1 cellular context compared by ENCODE assay signal in genomic region chr2:174395284-174395968, GRCh38.
TF ChIP-seq lines count a peak whose summit lies in the region.

TSS of gene SCRN3 (plus strand) at chr2:174395730. CDS start at chr2:174398284, 2,554 bp downstream.

TF ChIP-seq in HepG2, 621 proteins besides CTCF, POLR2A, EP300 and RAD21 (continued from another document and continues in another):
- TF ChIP-seq ZNF646 (CRISPR knock-in tag; IDR thresholded peaks at IDR 0.05) = no peak
- TF ChIP-seq ZMYM4 (CRISPR knock-in tag; IDR thresholded peaks at IDR 0.05) = peak; percentile 97
- 0 out of 2 replicates have a peak, but pooled peaks have one; percentile 40 for TF ChIP-seq ZBTB3 (CRISPR knock-in tag; IDR thresholded peaks at IDR 0.05; ENCODE audit: borderline replicate concordance, low read depth)
- peak; percentile 91 for TF ChIP-seq TGIF2 (CRISPR knock-in tag; IDR thresholded peaks at IDR 0.05)
- TF ChIP-seq NRL (CRISPR knock-in tag; IDR thresholded peaks at IDR 0.05; ENCODE audit: borderline replicate concordance) = peak; percentile 86; the same call in 1 of the 2 replicates
- peak; percentile 94 for TF ChIP-seq ATF1 (CRISPR knock-in tag; IDR thresholded peaks at IDR 0.05)
- no peak for TF ChIP-seq ZNF672 (CRISPR knock-in tag; IDR thresholded peaks at IDR 0.05)
- 0 out of 2 replicates have a peak, but pooled peaks have one; percentile 18 for TF ChIP-seq ZNF280B (CRISPR knock-in tag; IDR thresholded peaks at IDR 0.05; ENCODE audit: borderline replicate concordance)
- TF ChIP-seq TERF1 (CRISPR knock-in tag; IDR thresholded peaks at IDR 0.05) = no peak
- TF ChIP-seq ZNF782 (CRISPR knock-in tag; IDR thresholded peaks at IDR 0.05; ENCODE audit: borderline replicate concordance) = peak; percentile 72; the same call in 1 of the 2 replicates
- TF ChIP-seq SYNCRIP (IDR thresholded peaks at IDR 0.05; ENCODE audit: insufficient read depth, low read depth, low read length) = no peak
- no peak for TF ChIP-seq CSRNP2 (CRISPR knock-in tag; conservative IDR thresholded peaks at IDR 0.05; ENCODE audit: low read depth)
- no peak for TF ChIP-seq ATF7 (IDR thresholded peaks at IDR 0.05)
- TF ChIP-seq ATF7 (CRISPR knock-in tag; IDR thresholded peaks at IDR 0.05) = 0 out of 2 replicates have a peak, but pooled peaks have one; percentile 52
- peak; percentile 89 for TF ChIP-seq IKZF5 (CRISPR knock-in tag; IDR thresholded peaks at IDR 0.05)
- peak; percentile 98 for TF ChIP-seq ELF4 (CRISPR knock-in tag; IDR thresholded peaks at IDR 0.05; ENCODE audit: borderline replicate concordance)
- TF ChIP-seq PHF5A (CRISPR knock-in tag; IDR thresholded peaks at IDR 0.05; ENCODE audit: low read depth, unreplicated experiment) = no peak
- peak; percentile 13; the same call in 1 of the 2 replicates for TF ChIP-seq ZNF33B (CRISPR knock-in tag; IDR thresholded peaks at IDR 0.05)
- TF ChIP-seq REL (CRISPR knock-in tag; conservative IDR thresholded peaks at IDR 0.05) = no peak
- peak; percentile 68 for TF ChIP-seq PATZ1 (CRISPR knock-in tag; IDR thresholded peaks at IDR 0.05)
- TF ChIP-seq MAFF (IDR thresholded peaks at IDR 0.05; ENCODE audit: low read depth, low read length) = no peak; the same call in 1 of the 2 replicates
- peak; percentile 81; the same call in 1 of the 2 replicates for TF ChIP-seq ZNF747 (CRISPR knock-in tag; IDR thresholded peaks at IDR 0.05; ENCODE audit: borderline replicate concordance)
- TF ChIP-seq ZBTB33 (CRISPR knock-in tag; IDR thresholded peaks at IDR 0.05) = 0 out of 2 replicates have a peak, but pooled peaks have one; percentile 15
- TF ChIP-seq ZBTB25 (CRISPR knock-in tag; IDR thresholded peaks at IDR 0.05) = peak; percentile 74
- peak; percentile 63 for TF ChIP-seq PITX1 (CRISPR knock-in tag; IDR thresholded peaks at IDR 0.05)
- TF ChIP-seq ZNF33A (CRISPR knock-in tag; IDR thresholded peaks at IDR 0.05; ENCODE audit: borderline replicate concordance) = no peak
- no peak; the same call in 1 of the 2 replicates for TF ChIP-seq ZNF775 (CRISPR knock-in tag; IDR thresholded peaks at IDR 0.05; ENCODE audit: borderline replicate concordance)
- peak; percentile 68 for TF ChIP-seq ZNF614 (CRISPR knock-in tag; IDR thresholded peaks at IDR 0.05; ENCODE audit: borderline replicate concordance)
- TF ChIP-seq NFYC (CRISPR knock-in tag; IDR thresholded peaks at IDR 0.05) = 0 out of 2 replicates have a peak, but pooled peaks have one; percentile 45
- TF ChIP-seq ZNF230 (CRISPR knock-in tag; IDR thresholded peaks at IDR 0.05) = 0 out of 2 replicates have a peak, but pooled peaks have one; percentile 43
- no peak for TF ChIP-seq SUZ12 (IDR thresholded peaks at IDR 0.05; ENCODE audit: low read depth, low read length)
- peak; percentile 99 for TF ChIP-seq ARID4A (CRISPR knock-in tag; IDR thresholded peaks at IDR 0.05; ENCODE audit: borderline replicate concordance)
- TF ChIP-seq ZBTB8A (CRISPR knock-in tag; IDR thresholded peaks at IDR 0.05; ENCODE audit: borderline replicate concordance, low read depth) = no peak
- TF ChIP-seq ZFYVE20 (CRISPR knock-in tag; IDR thresholded peaks at IDR 0.05; ENCODE audit: borderline replicate concordance, low read depth) = no peak
- TF ChIP-seq SOX6 (IDR thresholded peaks at IDR 0.05) = no peak
- 0 out of 2 replicates have a peak, but pooled peaks have one; percentile 73 for TF ChIP-seq SOX6 (CRISPR knock-in tag; IDR thresholded peaks at IDR 0.05)
- TF ChIP-seq TEAD2 (CRISPR knock-in tag; IDR thresholded peaks at IDR 0.05) = no peak
